18 cellular contexts compared by ENCODE assay signal in genomic region chr1:238960071-238960470, GRCh38.
DNase-seq lines count a peak whose midpoint lies in the region; ATAC-seq and TF ChIP-seq lines count a peak whose summit lies in the region.
"Had no signal": no experiment of that assay in that cellular context is flagged by ENCODE, and none has a peak within 500 bp of the region (broad histone marks: within the 10 kb centered on the region; RNA-seq: fewer than 3 reads in every experiment).

No MANE protein-coding gene starts in this region.

- H3K79me2 ChIP-seq in mammary epithelial cell (ENCODE audit: insufficient read depth, low read length) = no peaks in the 10 kb centered on the region

- dilution Hi-C loops in IMR-90 (cut with HindIII; ENCODE audit: low sequenced_read_pairs, unreplicated experiment) (no loop called here), mammary epithelial cell (cut with HindIII; ENCODE audit: low sequenced_read_pairs) (no loop called here)

- H3K4me1 ChIP-seq in IMR-90 (ENCODE audit: control insufficient read depth, insufficient read depth, low read length) (no peaks in the 10 kb centered on the region), mammary epithelial cell (ENCODE audit: insufficient read depth, low read length) (peaks cover 19% of the 10 kb centered on the region), mesenchymal stem cell (ENCODE audit: control insufficient read depth, insufficient read depth, low read depth, low read length) (no peaks in the 10 kb centered on the region)
- H3K4me1 ChIP-seq: body of pancreas, pancreas had no signal

- H3K4ac ChIP-seq in IMR-90 (ENCODE audit: low read depth, low read length) = no peak overlapping the region
- no peak overlapping the region for H3K4ac ChIP-seq in mesenchymal stem cell (ENCODE audit: low read depth in 1 of 2, low read length in 2 of 2)

- H2BK15ac ChIP-seq in IMR-90 (ENCODE audit: low read depth, low read length) (no peak overlapping the region), mesenchymal stem cell (ENCODE audit: low read depth, poor library complexity, severe bottlenecking) (no peak overlapping the region)

- no peaks in the 10 kb centered on the region for H3K9me1 ChIP-seq in IMR-90 (ENCODE audit: insufficient read depth, low read length)

- no peak overlapping the region for H3K9ac ChIP-seq in IMR-90 (ENCODE audit: low read depth, low read length)
- no peak overlapping the region for H3K9ac ChIP-seq in mammary epithelial cell (ENCODE audit: insufficient read depth, low read length)
- H3K9ac ChIP-seq in mesenchymal stem cell (ENCODE audit: low read length) = no peak overlapping the region

- BruUV-seq in IMR-90 (replicated peaks; lab: Mats Ljungman, UMichigan) (no TSS peak), mammary epithelial cell (replicated peaks; lab: Mats Ljungman, UMichigan) (no TSS peak)

- H4K8ac ChIP-seq in IMR-90 (ENCODE audit: low read depth in 2 of 2, low read length in 2 of 2) = no peak overlapping the region
- H4K8ac ChIP-seq in mesenchymal stem cell (ENCODE audit: low read length) = no peak overlapping the region

- TF ChIP-seq POLR2A in IMR-90 (IDR thresholded peaks at IDR 0.05; ENCODE audit: low read depth, low read length) = no peak

- H4K5ac ChIP-seq in IMR-90 (ENCODE audit: low read depth, low read length) = no peak overlapping the region

- H3K27me3 ChIP-seq in IMR-90 (ENCODE audit: control insufficient read depth, insufficient read depth, low read length) = no peaks in the 10 kb centered on the region
- H3K27me3 ChIP-seq in mammary epithelial cell (ENCODE audit: insufficient read depth, low read length) = no peaks in the 10 kb centered on the region
- no peaks in the 10 kb centered on the region for H3K27me3 ChIP-seq in mesenchymal stem cell (ENCODE audit: control insufficient read depth in 1 of 2, insufficient read depth in 1 of 2, low read length in 2 of 2)
- H3K27me3 ChIP-seq: body of pancreas, pancreas had no signal

- H2AFZ ChIP-seq in IMR-90 (replicated peaks; ENCODE audit: low read length, poor library complexity) = no peak overlapping the region
- peak overlapping the region; percentile 15 for H2AFZ ChIP-seq in mammary epithelial cell (ENCODE audit: low read depth, low read length)
- no peak overlapping the region for H2AFZ ChIP-seq in mesenchymal stem cell (ENCODE audit: low read depth, low read length)

- ATAC-seq in IMR-90 (ENCODE audit: low read depth) = no peak
- no peak for ATAC-seq in HG02623 (IDR thresholded peaks at IDR 0.05; ENCODE audit: unreplicated experiment)
- no peak for ATAC-seq in GM19324 (IDR thresholded peaks at IDR 0.05; ENCODE audit: low FRiP score, unreplicated experiment)
- ATAC-seq: body of pancreas, GM12878, T-cell had no signal

- H3K4me3 ChIP-seq in IMR-90 (ENCODE audit: insufficient read depth, low read depth, low read length) (no peak overlapping the region), mammary epithelial cell (replicated peaks in 1 of 3; ENCODE audit: insufficient read depth in 1 of 3, low read depth in 2 of 3, low read length in 3 of 3) (peak overlapping the region in 1 of 3 experiments; percentile 25), mesenchymal stem cell (ENCODE audit: insufficient read depth in 1 of 2, low read depth in 1 of 2, low read length in 2 of 2) (no peak overlapping the region)
- H3K4me3 ChIP-seq: body of pancreas, GM12878, lung, pancreas had no signal

- H3K9me3 ChIP-seq in IMR-90 (ENCODE audit: control insufficient read depth, insufficient read depth, low read length) = peaks cover 9% of the 10 kb centered on the region
- no peaks in the 10 kb centered on the region for H3K9me3 ChIP-seq in mammary epithelial cell (replicated peaks; ENCODE audit: insufficient read depth, low read length)
- no peaks in the 10 kb centered on the region for H3K9me3 ChIP-seq in mesenchymal stem cell (ENCODE audit: control insufficient read depth, low read length)
- H3K9me3 ChIP-seq: body of pancreas, pancreas had no signal

- no peak overlapping the region for H2BK20ac ChIP-seq in IMR-90 (ENCODE audit: low read depth, low read length)

- H2BK5ac ChIP-seq in IMR-90 (ENCODE audit: low read depth, low read length, poor library complexity, severe bottlenecking) (no peak overlapping the region), mesenchymal stem cell (ENCODE audit: low read depth, low read length, poor library complexity, severe bottlenecking) (no peak overlapping the region)

- intact Hi-C loops in IMR-90 (cut with micrococcal nuclease) = no loop called here
- intact Hi-C loops in mammary epithelial cell (cut with micrococcal nuclease) = no loop called here

- H3K23ac ChIP-seq in IMR-90 (ENCODE audit: low read depth, low read length) (no peak overlapping the region), mesenchymal stem cell (ENCODE audit: low read length in 2 of 2) (no peak overlapping the region)

- H3K56ac ChIP-seq in IMR-90 (ENCODE audit: extremely low read depth, insufficient read depth, low read length) = no peak overlapping the region

- H4K20me1 ChIP-seq in IMR-90 (ENCODE audit: insufficient read depth, low read length) (no peaks in the 10 kb centered on the region), mammary epithelial cell (ENCODE audit: insufficient read depth, low read length) (no peaks in the 10 kb centered on the region)

- 0% methylated on average over 1 of the region's 2 CpGs; no CpG with 5 or more reads in 1 of the 2 experiments for WGBS in IMR-90 (ENCODE audit: extremely low coverage in 2 of 2, insufficient read length in 1 of 2), 2 experiments
- WGBS in mammary epithelial cell (ENCODE audit: low coverage, missing lambda C conversion rate) = 3% methylated on average over 2 of the region's 2 CpGs
- 35% methylated on average over 2 of the region's 2 CpGs for WGBS in mesenchymal stem cell

- no peak overlapping the region for H2BK120ac ChIP-seq in IMR-90 (ENCODE audit: low read depth, low read length)
- H2BK120ac ChIP-seq in mesenchymal stem cell (ENCODE audit: low read depth, low read length) = no peak overlapping the region

- H4K91ac ChIP-seq in IMR-90 (ENCODE audit: insufficient read depth, low read depth, low read length) (no peak overlapping the region), mesenchymal stem cell (ENCODE audit: low read length) (no peak overlapping the region)

- H3K27ac ChIP-seq in IMR-90 (ENCODE audit: insufficient read depth, low read length) = no peak overlapping the region
- H3K27ac ChIP-seq in mammary epithelial cell (ENCODE audit: insufficient read depth, low read depth, low read length) = no peak overlapping the region
- H3K27ac ChIP-seq in mesenchymal stem cell (ENCODE audit: low read length, poor library complexity, severe bottlenecking) = no peak overlapping the region
- H3K27ac ChIP-seq: body of pancreas, pancreas had no signal

- no peak for TF ChIP-seq RAD21 in IMR-90 (IDR thresholded peaks at IDR 0.05; ENCODE audit: low read length)

- no peak for TF ChIP-seq CTCF in IMR-90 (conservative IDR thresholded peaks at IDR 0.05; ENCODE audit: low read depth, low read length)
- TF ChIP-seq CTCF in mammary epithelial cell (conservative IDR thresholded peaks at IDR 0.05 in 1 of 2, IDR thresholded peaks at IDR 0.05 in 1 of 2; ENCODE audit: extremely low read depth in 1 of 2, insufficient read depth in 1 of 2, low read depth in 1 of 2, low read length in 2 of 2) = no peak

- no peak overlapping the region for H2AK9ac ChIP-seq in IMR-90 (replicated peaks; ENCODE audit: low read depth, low read length, poor library complexity)

- in situ Hi-C loops in IMR-90 (cut with MboI; ENCODE audit: low sequenced_read_pairs) (no loop called here), mammary epithelial cell (cut with MboI; ENCODE audit: low sequenced_read_pairs in 2 of 2) (loop anchor here in 1 of 2 donors (25.0 kb wide), 1 partner anchor 698 kb away; no protein-coding TSS in a partner anchor)

- H3K4me2 ChIP-seq in IMR-90 (ENCODE audit: low read depth, low read length) (no peak overlapping the region), mammary epithelial cell (ENCODE audit: insufficient read depth, low read depth, low read length) (peak overlapping the region; percentile 71), mesenchymal stem cell (ENCODE audit: low read length, poor library complexity, severe bottlenecking) (no peak overlapping the region)

- H3K14ac ChIP-seq in IMR-90 (replicated peaks; ENCODE audit: low read depth, low read length) (no peak overlapping the region), mesenchymal stem cell (ENCODE audit: low read length in 2 of 2) (no peak overlapping the region)

- H3K36me3 ChIP-seq in IMR-90 (ENCODE audit: control insufficient read depth, insufficient read depth, low read length) = no peaks in the 10 kb centered on the region
- H3K36me3 ChIP-seq in mammary epithelial cell (ENCODE audit: insufficient read depth, low read length) = no peaks in the 10 kb centered on the region
- no peaks in the 10 kb centered on the region for H3K36me3 ChIP-seq in mesenchymal stem cell (ENCODE audit: control insufficient read depth in 1 of 2, insufficient read depth in 2 of 2, low read depth in 1 of 2, low read length in 2 of 2)
- H3K36me3 ChIP-seq: pancreas had no signal

- H2AK5ac ChIP-seq in IMR-90 (ENCODE audit: low read depth, low read length) (no peak overlapping the region), mesenchymal stem cell (ENCODE audit: low read length, severe bottlenecking) (no peak overlapping the region)

- DNase-seq in COLO829 (ENCODE audit: low spot score) = peak; percentile 91
- DNase-seq in IMR-90 = peak; percentile 4
- DNase-seq in mammary epithelial cell = peak; percentile 93
- peak; percentile 82 for DNase-seq in mesenchymal stem cell
- no peak for DNase-seq in GM19240 (ENCODE audit: insufficient read length, low spot score)
- no peak for DNase-seq in NCI-H1092 treated with DMSO at 0.1 percent for 48 hours (lab: John Stamatoyannopoulos, UW)
- DNase-seq: activated CD4-positive, alpha-beta T cell treated with anti-CD3 and anti-CD28 coated beads for 4 hours; activated T-cell treated with anti-CD3 and anti-CD28 coated beads, Interleukin-2, amount 50 U/mL, for 48 hours; AML-193; body of pancreas; effector memory CD4-positive, alpha-beta T cell; hippocampal formation; pancreas; T-cell had no signal

- POLR2A ChIA-PET in IMR-90 (lab: Charles Lee; ENCODE audit: unreplicated experiment) = no interaction called here

- no peak overlapping the region for H2BK12ac ChIP-seq in mesenchymal stem cell (ENCODE audit: low read length in 2 of 2)

- no peaks in the 10 kb centered on the region for H3K79me1 ChIP-seq in IMR-90 (ENCODE audit: low read depth in 1 of 2, low read length in 2 of 2)
- no peaks in the 10 kb centered on the region for H3K79me1 ChIP-seq in mesenchymal stem cell (replicated peaks; ENCODE audit: low read length, poor library complexity, severe bottlenecking)

- CTCF ChIA-PET in IMR-90 (lab: Yijun Ruan, JAX) = no interaction called here
- CTCF ChIA-PET in mammary epithelial cell (lab: Charles Lee; ENCODE audit: low non-redundant PET) = no interaction called here

- no peak overlapping the region for H3K18ac ChIP-seq in IMR-90 (ENCODE audit: low read depth, low read length)
- no peak overlapping the region for H3K18ac ChIP-seq in mesenchymal stem cell (ENCODE audit: low read depth in 1 of 2, low read length in 2 of 2)

TF ChIP-seq in IMR-90, 13 proteins besides CTCF, POLR2A, EP300 and RAD21 (continues in another document):
- TF ChIP-seq MAZ (IDR thresholded peaks at IDR 0.05; ENCODE audit: borderline replicate concordance, low read depth, low read length) = no peak
- TF ChIP-seq NFE2L2 (IDR thresholded peaks at IDR 0.05; ENCODE audit: low read depth, low read length) = no peak
- TF ChIP-seq MXI1 (IDR thresholded peaks at IDR 0.05; ENCODE audit: borderline replicate concordance, low read depth, low read length) = no peak

Comparison
In these comparisons a context has a peak if more than half of its experiments do, and no peak if none do; other contexts are left out.
1. DNase-seq: peak in COLO829 (single experiment), IMR-90 (single experiment), mammary epithelial cell (single experiment) and mesenchymal stem cell (single experiment); none in GM19240 (single experiment) and NCI-H1092 treated with DMSO at 0.1 percent for 48 hours (single experiment).